ENCODE assay signal across 6 cellular contexts in the genomic region with DNA sequence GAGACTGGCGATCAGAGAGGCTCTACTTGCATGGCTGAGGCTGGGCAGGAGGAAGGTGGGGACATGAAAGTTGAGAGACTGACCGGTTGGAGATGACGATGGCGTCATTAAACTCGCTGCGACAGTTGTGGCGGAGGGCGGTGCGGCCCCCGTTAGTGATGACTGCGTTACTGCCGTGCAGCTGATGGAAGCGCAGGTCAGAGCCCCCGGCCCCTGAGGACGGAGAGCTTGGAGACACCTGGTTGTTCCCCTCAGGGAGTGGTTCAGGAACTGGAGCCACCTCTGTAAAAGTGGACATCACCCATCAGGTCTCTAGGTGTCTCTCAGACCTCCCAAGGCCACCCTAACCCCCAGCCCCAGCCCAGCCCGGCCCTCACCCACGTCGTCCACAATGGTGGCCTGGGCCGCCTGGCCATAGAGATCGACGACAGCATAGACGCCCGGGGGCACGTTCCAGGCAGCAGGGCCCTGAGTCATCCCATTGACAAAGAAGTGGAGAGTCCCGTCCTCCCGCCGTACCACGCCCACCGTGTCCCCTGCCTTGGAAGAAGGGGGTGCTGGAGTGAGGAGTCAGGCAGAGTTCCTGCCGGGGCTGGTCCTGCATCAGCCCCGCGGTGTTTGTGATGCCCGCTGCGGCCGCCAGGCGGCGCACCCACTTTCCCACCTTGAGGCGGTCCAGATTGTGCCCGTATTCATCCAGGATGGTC. TPM values are rescaled to one million over a fixed set of nuclear protein-coding genes. Genes with fewer than 3 reads are reported as not detected.
A peak's percentile ranks its signal among the peaks of the same experiment; 100 is the strongest.
DNase-seq lines count a peak whose midpoint lies in the region; ATAC-seq and TF ChIP-seq lines count a peak whose summit lies in the region.

No MANE protein-coding gene starts in this region.

- ATAC-seq in GM18517 (IDR thresholded peaks at IDR 0.05; ENCODE audit: unreplicated experiment) = no peak

- H3K4me3 ChIP-seq in fibroblast of pulmonary artery (replicated peaks; ENCODE audit: low read depth, low read length) = no peak overlapping the region

- TF ChIP-seq CTCF in fibroblast of pulmonary artery (IDR thresholded peaks at IDR 0.05; ENCODE audit: low read length, missing control alignments) = peak; percentile 92

- in situ Hi-C loops in G401 (cut with HindIII; ENCODE audit: low sequenced_read_pairs) = loop anchor here (10.0 kb wide), 1 partner anchor 99 kb away; no protein-coding TSS in a partner anchor

- DNase-seq in ELR (ENCODE audit: low read depth) = peak; percentile 69
- peak; percentile 34 to 52 (median 43) for DNase-seq in activated CD4-positive, CD25-positive, alpha-beta regulatory T cell (lab: John Stamatoyannopoulos, UW)
- peak; percentile 46 for DNase-seq in fibroblast of pulmonary artery (ENCODE audit: low read depth)
- DNase-seq in stimulated activated CD4-positive, alpha-beta T cell treated with anti-CD3 and anti-CD28 coated beads, Interleukin-4, amount 100 ng/mL, for 4 hours = peak; percentile 45 to 63
- DNase-seq in G401 (ENCODE audit: low spot score) = no peak

RNA-seq across cellular contexts. Expression of a gene that starts 5.3 kb away (rescaled TPM):
- 21.4 and 50.0 TPM in 2 replicates for total RNA-seq in G401 (2014; rRNA removed; shearing (Covaris generic))

RNA-seq across cellular contexts. Expression of a gene that starts 8.7 kb away (rescaled TPM):
- 109 and 113 TPM in 2 replicates for total RNA-seq in G401 (2014; rRNA removed; shearing (Covaris generic))

RNA-seq across cellular contexts. Expression of a gene that starts 12.4 kb away (rescaled TPM):
- total RNA-seq in G401 (2014; rRNA removed; shearing (Covaris generic)) = 0.61 TPM in 1 of 2 replicates, not detected in the other

RNA-seq across cellular contexts. Expression of a gene that starts 16.5 kb away (rescaled TPM):
- 1,140 and 1,147 TPM in 2 replicates for total RNA-seq in G401 (2014; rRNA removed; shearing (Covaris generic))

RNA-seq across cellular contexts. Expression of a gene that starts 28.1 kb away (rescaled TPM):
- 12.0 and 14.3 TPM in 2 replicates for total RNA-seq in G401 (2014; rRNA removed; shearing (Covaris generic))
